Comparison of ENCODE assay signal across 2 cellular contexts in genomic region chr1:227255086-227255732, GRCh38.
TF ChIP-seq lines count a peak whose summit lies in the region.

No MANE protein-coding gene starts in this region.

TF ChIP-seq in SK-N-SH treated with all-trans-retinoic acid at 6 μM for 48 hours, 23 proteins besides CTCF, POLR2A, EP300 and RAD21:
- no peak for TF ChIP-seq TSHZ2 (CRISPR knock-in tag; IDR thresholded peaks at IDR 0.05)
- no peak for TF ChIP-seq ZNF8 (CRISPR knock-in tag; IDR thresholded peaks at IDR 0.05)

TF ChIP-seq in SK-N-SH, 30 proteins besides CTCF, POLR2A, EP300 and RAD21 (continued from another document):
- no peak for TF ChIP-seq ZBTB33 (IDR thresholded peaks at IDR 0.05; ENCODE audit: borderline replicate concordance, low read depth)
- TF ChIP-seq REST (IDR thresholded peaks at IDR 0.05; ENCODE audit: low read depth, low read length) = no peak
- no peak for TF ChIP-seq SIN3A (IDR thresholded peaks at IDR 0.05; ENCODE audit: borderline replicate concordance, low read depth, low read length)
- no peak for TF ChIP-seq JUND (IDR thresholded peaks at IDR 0.05)
- TF ChIP-seq EZH2phosphoT487 (IDR thresholded peaks at IDR 0.05; ENCODE audit: borderline replicate concordance, low read depth) = no peak
- no peak for TF ChIP-seq USF1 (IDR thresholded peaks at IDR 0.05; ENCODE audit: borderline replicate concordance, low read depth)
- TF ChIP-seq MXI1 (IDR thresholded peaks at IDR 0.05; ENCODE audit: low read depth, low read length) = no peak
- no peak for TF ChIP-seq GABPA (IDR thresholded peaks at IDR 0.05; ENCODE audit: low read depth)
- TF ChIP-seq NFIC (IDR thresholded peaks at IDR 0.05; ENCODE audit: borderline replicate concordance) = no peak
- no peak for TF ChIP-seq RFX5 (IDR thresholded peaks at IDR 0.05; ENCODE audit: low read length)
- TF ChIP-seq POLR2AphosphoS5 (IDR thresholded peaks at IDR 0.05; ENCODE audit: low read depth, low read length) = no peak
- no peak for TF ChIP-seq IRF3 (IDR thresholded peaks at IDR 0.05; ENCODE audit: low read depth, low read length)
- no peak for TF ChIP-seq PBX3 (IDR thresholded peaks at IDR 0.05)
- no peak for TF ChIP-seq FOXM1 (IDR thresholded peaks at IDR 0.05; ENCODE audit: low read depth)
- TF ChIP-seq CHD2 (IDR thresholded peaks at IDR 0.05; ENCODE audit: low read length, partially characterized antibody) = no peak
